14 cellular contexts compared by ENCODE assay signal in the genomic region with DNA sequence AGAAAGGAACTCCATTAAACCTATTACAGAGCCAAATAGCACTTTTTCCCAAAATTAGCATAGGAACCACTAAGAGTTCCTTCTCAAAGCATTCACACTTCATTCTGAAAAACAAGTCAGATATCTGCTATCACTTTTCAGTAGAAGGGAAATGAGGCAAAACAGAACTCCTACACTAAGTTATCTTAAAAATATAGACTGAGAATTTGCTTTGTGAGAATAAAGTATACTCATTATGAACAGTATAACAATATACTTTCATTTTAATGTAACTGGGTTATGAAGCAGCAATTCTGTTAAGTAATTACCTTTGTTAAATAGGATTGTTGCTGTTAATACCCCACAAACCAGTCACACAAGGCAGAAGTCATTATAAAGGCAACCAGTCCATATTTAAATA.
"Had no signal": no experiment of that assay in that cellular context is flagged by ENCODE, and none has a peak within 500 bp of the region (broad histone marks: within the 10 kb centered on the region; RNA-seq: fewer than 3 reads in every experiment).

No MANE protein-coding gene starts in this region.

- ATAC-seq: left ventricle myocardium superior; stimulated activated naive B cell treated with anti-CD40 and anti-IgM and Interleukin-4, amounts not matched to agents 10 μg/mL and 1 μg/mL and 100 μg/mL, for 72 hours had no signal

- H3K27me3 Mint-ChIP-seq: stimulated activated naive B cell treated with anti-CD40 and anti-IgM and Interleukin-4, amounts not matched to agents 10 μg/mL and 1 μg/mL and 100 μg/mL, for 72 hours had no signal

- H3K4me3 Mint-ChIP-seq: nephron progenitor cell; stimulated activated naive B cell treated with anti-CD40 and anti-IgM and Interleukin-4, amounts not matched to agents 10 μg/mL and 1 μg/mL and 100 μg/mL, for 72 hours had no signal

- H3K9me3 Mint-ChIP-seq: stimulated activated naive B cell treated with anti-CD40 and anti-IgM and Interleukin-4, amounts not matched to agents 10 μg/mL and 1 μg/mL and 100 μg/mL, for 72 hours had no signal

- DNase-seq: activated CD4-positive, alpha-beta T cell treated with anti-CD3 and anti-CD28 coated beads, Interleukin-2, amount 50 U/mL, for 1 hour; activated effector memory CD4-positive, alpha-beta T cell treated with Interleukin-2 at 50 U/mL for 16 hours; aorta; cortex of kidney; effector CD4-positive, alpha-beta T cell; foreskin fibroblast; kidney glomerular epithelial cell; left ventricle myocardium superior; nephron progenitor cell; occipital lobe; stimulated activated CD4-positive, alpha-beta T cell treated with anti-CD3 and anti-CD28 coated beads, Interleukin-2, amount 100 ng/mL, for 48 hours; stimulated activated naive B cell treated with anti-CD40 and anti-IgM and Interleukin-4, amounts not matched to agents 10 μg/mL and 1 μg/mL and 100 μg/mL, for 72 hours; tibial artery; WERI-Rb-1 had no signal

- H3K27ac Mint-ChIP-seq: nephron progenitor cell; stimulated activated naive B cell treated with anti-CD40 and anti-IgM and Interleukin-4, amounts not matched to agents 10 μg/mL and 1 μg/mL and 100 μg/mL, for 72 hours had no signal
